9 cellular contexts compared by ENCODE assay signal in the genomic region with DNA sequence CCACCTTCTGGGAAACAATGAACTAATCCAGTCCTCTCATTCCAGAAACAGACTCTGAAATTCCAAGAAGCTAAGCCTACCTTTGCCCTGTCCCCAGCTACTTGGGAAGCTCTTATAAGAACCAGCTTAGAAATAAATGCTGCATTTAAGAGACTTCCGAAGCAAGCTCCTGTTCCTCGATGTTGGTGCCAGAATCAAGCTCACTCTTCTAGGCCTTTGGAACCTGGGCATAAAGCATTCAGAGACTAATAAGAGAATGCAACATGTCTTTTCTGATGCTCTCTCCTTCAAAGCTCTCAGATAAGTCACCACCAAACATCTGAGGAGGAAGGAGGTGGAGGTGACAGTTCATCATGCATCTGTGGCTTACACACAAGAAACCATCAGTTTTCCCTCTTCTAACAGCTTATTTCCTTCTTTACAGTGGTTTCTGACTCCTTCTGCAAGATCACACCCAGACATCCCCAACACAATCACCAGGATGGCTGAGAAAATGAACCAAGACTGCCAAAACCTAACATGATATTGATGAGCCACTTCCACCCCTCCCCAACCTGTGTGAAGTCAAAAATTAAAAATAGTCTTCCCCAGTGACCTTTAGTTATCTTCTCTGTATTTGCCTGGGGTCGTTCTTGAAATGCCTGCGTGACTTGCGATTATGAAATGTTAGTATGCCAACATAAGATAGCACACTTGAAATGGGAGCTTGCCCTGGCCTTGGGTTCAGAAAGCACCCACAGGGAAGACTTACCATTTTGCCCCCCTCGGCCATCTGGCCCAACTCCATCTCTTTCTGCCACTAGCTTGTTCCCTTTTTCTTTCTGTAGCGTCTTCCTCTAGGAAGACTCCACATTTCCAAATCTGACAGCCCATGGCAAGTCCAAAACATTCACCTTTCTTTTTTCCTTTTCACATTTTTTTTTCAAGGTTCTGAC. TPM values are rescaled to one million over a fixed set of nuclear protein-coding genes. Genes with fewer than 3 reads are reported as not detected.
A peak's percentile ranks its signal among the peaks of the same experiment; 100 is the strongest.
DNase-seq lines count a peak whose midpoint lies in the region; ATAC-seq and TF ChIP-seq lines count a peak whose summit lies in the region.
"Had no signal": no experiment of that assay in that cellular context is flagged by ENCODE, and none has a peak within 500 bp of the region (broad histone marks: within the 10 kb centered on the region; RNA-seq: fewer than 3 reads in every experiment).

No MANE protein-coding gene starts in this region.

- H3K9me3 ChIP-seq in left ventricle myocardium inferior (replicated peaks): no peaks in the 10 kb centered on the region

- peak overlapping the region; percentile 83 for H3K27ac ChIP-seq in left ventricle myocardium inferior (replicated peaks)

- no peaks in the 10 kb centered on the region for H3K27me3 Mint-ChIP-seq in activated T-cell treated with anti-CD3 and anti-CD28 coated beads, Interleukin-2, amount 50 U/mL, for 24 hours
- H3K27me3 Mint-ChIP-seq in activated B cell treated with CpG ODN at 0.5 μM for 24 hours: no peaks in the 10 kb centered on the region
- H3K27me3 Mint-ChIP-seq in stimulated activated naive CD8-positive, alpha-beta T cell treated with anti-CD3 and anti-CD28 coated beads, Interleukin-15, Interleukin-2, amounts not matched to agents 100 ng/mL and 50 ng/mL, for 24 hours: no peaks in the 10 kb centered on the region

- peaks cover 2% of the 10 kb centered on the region for H3K9me3 Mint-ChIP-seq in activated T-cell treated with anti-CD3 and anti-CD28 coated beads, Interleukin-2, amount 50 U/mL, for 24 hours
- H3K9me3 Mint-ChIP-seq in activated B cell treated with CpG ODN at 0.5 μM for 24 hours: no peaks in the 10 kb centered on the region
- peaks cover 4% of the 10 kb centered on the region for H3K9me3 Mint-ChIP-seq in stimulated activated naive CD8-positive, alpha-beta T cell treated with anti-CD3 and anti-CD28 coated beads, Interleukin-15, Interleukin-2, amounts not matched to agents 100 ng/mL and 50 ng/mL, for 24 hours

- peak; percentile 21 for ATAC-seq in activated B cell treated with CpG ODN at 0.5 μM for 24 hours (ENCODE audit: low read depth)
- ATAC-seq in HG03442 (IDR thresholded peaks at IDR 0.05; ENCODE audit: unreplicated experiment): no peak

- H3K27me3 ChIP-seq in left ventricle myocardium inferior (ENCODE audit: low read depth): no peaks in the 10 kb centered on the region

- TF ChIP-seq CTCF in activated B cell treated with CpG ODN at 0.5 μM for 24 hours (IDR thresholded peaks at IDR 0.05): no peak
- TF ChIP-seq CTCF in left ventricle myocardium inferior (IDR thresholded peaks at IDR 0.05; ENCODE audit: borderline replicate concordance): no peak

- peak overlapping the region; percentile 86 for H3K27ac Mint-ChIP-seq in activated T-cell treated with anti-CD3 and anti-CD28 coated beads, Interleukin-2, amount 50 U/mL, for 24 hours
- H3K27ac Mint-ChIP-seq in activated B cell treated with CpG ODN at 0.5 μM for 24 hours: peak overlapping the region; percentile 74
- H3K27ac Mint-ChIP-seq in stimulated activated naive CD8-positive, alpha-beta T cell treated with anti-CD3 and anti-CD28 coated beads, Interleukin-15, Interleukin-2, amounts not matched to agents 100 ng/mL and 50 ng/mL, for 24 hours: peak overlapping the region; percentile 96

- POLR2A ChIA-PET in activated B cell treated with CpG ODN at 0.5 μM for 24 hours (lab: Charles Lee): interaction anchor here (1.0 to 5.2 kb wide), 4 partner anchors 10 to 51 kb away, joined by 3 to 39 read pairs (median 10); partner anchors contain the start of gene ARHGEF3

- no peaks in the 10 kb centered on the region for H3K36me3 ChIP-seq in left ventricle myocardium inferior

- DNase-seq in activated T-cell treated with anti-CD3 and anti-CD28 coated beads, Interleukin-2, amount 50 U/mL, for 24 hours: no peak
- DNase-seq in activated T-cell treated with anti-CD3 and anti-CD28 coated beads, Interleukin-2, amount 50 U/mL, for 1 hour: no peak
- DNase-seq in activated B cell treated with CpG ODN at 0.5 μM for 24 hours: no peak
- no peak for DNase-seq in left ventricle myocardium inferior
- no peak for DNase-seq in ureter (ENCODE audit: low spot score)
- no peak for DNase-seq in NCI-H526 (lab: John Stamatoyannopoulos, UW)
- DNase-seq: NCI-H510A had no signal

- CTCF ChIA-PET in activated B cell treated with CpG ODN at 0.5 μM for 24 hours (lab: Charles Lee): interaction anchor here (1.0 to 3.9 kb wide), 5 partner anchors 10 to 205 kb away, joined by 3 to 57 read pairs (median 3); partner anchors contain the start of gene ARHGEF3

- H3K36me3 Mint-ChIP-seq in activated T-cell treated with anti-CD3 and anti-CD28 coated beads, Interleukin-2, amount 50 U/mL, for 24 hours (ENCODE audit: low read depth): peaks cover 52% of the 10 kb centered on the region
- H3K36me3 Mint-ChIP-seq in activated B cell treated with CpG ODN at 0.5 μM for 24 hours (ENCODE audit: low read depth): peaks cover 4% of the 10 kb centered on the region
- H3K36me3 Mint-ChIP-seq in stimulated activated naive CD8-positive, alpha-beta T cell treated with anti-CD3 and anti-CD28 coated beads, Interleukin-15, Interleukin-2, amounts not matched to agents 100 ng/mL and 50 ng/mL, for 24 hours (ENCODE audit: low read depth): peaks cover 35% of the 10 kb centered on the region

- peak overlapping the region; percentile 17 for H3K4me3 ChIP-seq in left ventricle myocardium inferior

- intact Hi-C loops in activated B cell treated with CpG ODN at 0.5 μM for 24 hours (cut with micrococcal nuclease) (no loop called here), left ventricle myocardium inferior (cut with micrococcal nuclease) (no loop called here)

- H3K4me1 Mint-ChIP-seq in activated T-cell treated with anti-CD3 and anti-CD28 coated beads, Interleukin-2, amount 50 U/mL, for 24 hours (ENCODE audit: low read depth): peaks cover 86% of the 10 kb centered on the region
- H3K4me1 Mint-ChIP-seq in activated B cell treated with CpG ODN at 0.5 μM for 24 hours: peaks cover 65% of the 10 kb centered on the region
- peaks cover 94% of the 10 kb centered on the region for H3K4me1 Mint-ChIP-seq in stimulated activated naive CD8-positive, alpha-beta T cell treated with anti-CD3 and anti-CD28 coated beads, Interleukin-15, Interleukin-2, amounts not matched to agents 100 ng/mL and 50 ng/mL, for 24 hours (ENCODE audit: low read depth)

- H3K4me3 Mint-ChIP-seq in activated T-cell treated with anti-CD3 and anti-CD28 coated beads, Interleukin-2, amount 50 U/mL, for 24 hours: peak overlapping the region; percentile 33
- H3K4me3 Mint-ChIP-seq in activated B cell treated with CpG ODN at 0.5 μM for 24 hours: peak overlapping the region; percentile 3
- H3K4me3 Mint-ChIP-seq in stimulated activated naive CD8-positive, alpha-beta T cell treated with anti-CD3 and anti-CD28 coated beads, Interleukin-15, Interleukin-2, amounts not matched to agents 100 ng/mL and 50 ng/mL, for 24 hours: peak overlapping the region; percentile 70

- peaks cover 83% of the 10 kb centered on the region for H3K4me1 ChIP-seq in left ventricle myocardium inferior

RNA-seq across cellular contexts. Expression of gene ARHGEF3, which starts 11.5 kb away (rescaled TPM):
- total RNA-seq in activated B cell treated with CpG ODN at 0.5 μM for 24 hours (22.1 and 27.0 TPM in 2 replicates), left ventricle myocardium inferior (16.5 TPM), ureter (50.0 TPM)

Comparison
In these comparisons a context has a peak if more than half of its experiments do, and no peak if none do; other contexts are left out.
1. H3K4me3 Mint-ChIP-seq: peak in every context shown above with its lines; median percentile 70 in stimulated activated naive CD8-positive, alpha-beta T cell treated with anti-CD3 and anti-CD28 coated beads, Interleukin-15, Interleukin-2, amounts not matched to agents 100 ng/mL and 50 ng/mL, for 24 hours; 33 in activated T-cell treated with anti-CD3 and anti-CD28 coated beads, Interleukin-2, amount 50 U/mL, for 24 hours; 3 in activated B cell treated with CpG ODN at 0.5 μM for 24 hours.